In genomic region chr17:63774141-63774981, GRCh38 we compare ENCODE assay signal across 8 cellular contexts. TPM values are rescaled to one million over a fixed set of nuclear protein-coding genes. Genes with fewer than 3 reads are reported as not detected.
DNase-seq lines count a peak whose midpoint lies in the region; ATAC-seq and TF ChIP-seq lines count a peak whose summit lies in the region.

Gene DDX42 (plus strand): TSS chr17:63774170. CDS start chr17:63787050, 12,880 bp downstream.

- H3K9me3 Mint-ChIP-seq in chondrocyte (ENCODE audit: low read depth) = no peaks in the 10 kb centered on the region

- TF ChIP-seq CTCF in BE2C (IDR thresholded peaks at IDR 0.05; ENCODE audit: low read depth, low read length) (no peak), KMS-11 (conservative IDR thresholded peaks at IDR 0.05; ENCODE audit: low read depth, low read length) (no peak), chondrocyte (IDR thresholded peaks at IDR 0.05) (peak; percentile 54)

- H3K4me1 ChIP-seq in BE2C (peaks cover 4% of the 10 kb centered on the region), KMS-11 (ENCODE audit: low read depth, poor library complexity, severe bottlenecking) (peaks cover 30% of the 10 kb centered on the region)

- intact Hi-C loops in left colon (cut with DNase I, micrococcal nuclease) = no loop called here

- H3K4me1 Mint-ChIP-seq in chondrocyte (ENCODE audit: low read depth) = peaks cover 39% of the 10 kb centered on the region

- peak within 1 kb of the TSS; percentile 96 for H3K4me3 Mint-ChIP-seq in chondrocyte (ENCODE audit: unreplicated experiment)

- H3K9ac ChIP-seq in KMS-11 = peak within 1 kb of the TSS; percentile 88

- no peaks in the 10 kb centered on the region for H3K9me3 ChIP-seq in BE2C

- peak within 1 kb of the TSS; percentile 92 for H3K27ac ChIP-seq in KMS-11

- peaks cover 92% of the 10 kb centered on the region for H3K79me2 ChIP-seq in KMS-11 (ENCODE audit: insufficient read depth, low read depth)

- H4K20me1 ChIP-seq in KMS-11 (ENCODE audit: insufficient read depth) = peaks cover 3% of the 10 kb centered on the region; the same call in 1 of the 2 replicates

- peak within 1 kb of the TSS; percentile 99 for H3K27ac Mint-ChIP-seq in chondrocyte (ENCODE audit: unreplicated experiment)

- ATAC-seq in GM19351 (IDR thresholded peaks at IDR 0.05; ENCODE audit: unreplicated experiment) = peak; percentile 6
- peak; percentile 28 for ATAC-seq in left colon
- no peak for ATAC-seq in GM18517 (IDR thresholded peaks at IDR 0.05; ENCODE audit: unreplicated experiment)

- peaks cover 33% of the 10 kb centered on the region for H3K36me3 ChIP-seq in BE2C
- no peaks in the 10 kb centered on the region for H3K36me3 ChIP-seq in KMS-11 (ENCODE audit: insufficient read depth)

- H3K4me2 ChIP-seq in KMS-11 = peak within 1 kb of the TSS; percentile 86

- H3K27me3 ChIP-seq in BE2C = no peaks in the 10 kb centered on the region
- no peaks in the 10 kb centered on the region for H3K27me3 ChIP-seq in KMS-11 (ENCODE audit: insufficient read depth, low read depth)

- peak within 1 kb of the TSS; percentile 43 for H2AFZ ChIP-seq in KMS-11 (ENCODE audit: low read depth)

- H3K4me3 ChIP-seq in BE2C (ENCODE audit: low read depth, low read length) = peak within 1 kb of the TSS; percentile 100
- H3K4me3 ChIP-seq in KMS-11 (IDR thresholded peaks at IDR 0.05; ENCODE audit: insufficient read depth, low read depth, low read length) = peak within 1 kb of the TSS; percentile 65

- peaks cover 6% of the 10 kb centered on the region for H3K36me3 Mint-ChIP-seq in chondrocyte (ENCODE audit: low read depth)

- H3K27me3 Mint-ChIP-seq in chondrocyte (ENCODE audit: low read depth) = no peaks in the 10 kb centered on the region

- DNase-seq in BE2C (peak; percentile 95), T-helper 22 cell (ENCODE audit: low read depth) (peak; percentile 82), chondrocyte (ENCODE audit: low spot score) (no peak), left colon (peak; percentile 50 to 93)
- DNase-seq in stimulated activated CD4-positive, alpha-beta T cell treated with anti-CD3 and anti-CD28 coated beads, TNF-alpha, amount 100 ng/mL, for 1 hour (ENCODE audit: low read depth in 3 of 3, low spot score in 1 of 3) = peak; percentile 77 to 85 (median 84)

RNA-seq across cellular contexts. Expression of gene DDX42, which starts in this region (rescaled TPM):
- polyA plus RNA-seq in BE2C (2012; ENCODE audit: insufficient read depth, insufficient read length, low read depth) = 125 TPM
- total RNA-seq in chondrocyte = 94.6 to 120 TPM (median 99.0 TPM) in 3 replicates
- total RNA-seq in left colon = 10 to 100 TPM; 86.5 to 93.6 TPM
